In the genomic region with DNA sequence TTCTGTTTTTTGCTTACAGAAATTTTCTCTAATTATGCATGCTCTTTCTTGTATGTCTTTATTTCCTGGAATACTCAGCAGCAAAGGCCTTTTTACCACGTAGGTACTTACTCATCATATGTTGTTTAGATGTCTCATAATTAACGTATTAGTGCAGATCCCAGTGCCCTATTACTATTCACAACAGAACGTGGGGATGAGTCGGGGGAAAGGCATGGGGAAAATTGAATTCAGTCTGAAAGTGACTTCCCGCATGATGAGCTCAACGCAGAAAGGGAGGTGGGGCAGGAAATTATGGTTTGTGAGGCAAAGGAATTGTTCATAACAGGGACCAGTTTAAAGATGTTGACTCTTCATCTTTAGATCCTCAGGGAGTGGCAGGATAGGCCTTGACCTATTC, we compare ENCODE assay signal across 10 cellular contexts. TPM values are rescaled to one million over a fixed set of nuclear protein-coding genes. Genes with fewer than 3 reads are reported as not detected.
DNase-seq lines count a peak whose midpoint lies in the region; ATAC-seq and TF ChIP-seq lines count a peak whose summit lies in the region.
"Had no signal": no experiment of that assay in that cellular context is flagged by ENCODE, and none has a peak within 500 bp of the region (broad histone marks: within the 10 kb centered on the region; RNA-seq: fewer than 3 reads in every experiment).

No MANE protein-coding gene starts in this region.

- H3K4me3 ChIP-seq in BJ (ENCODE audit: low read depth, low read length), result no peak overlapping the region
- H3K4me3 ChIP-seq in choroid plexus epithelial cell (ENCODE audit: low read depth, low read length), result peak overlapping the region; percentile 34
- no peak overlapping the region for H3K4me3 ChIP-seq in mesendoderm (ENCODE audit: low read length)

- H3K36me3 Mint-ChIP-seq in stimulated activated naive B cell treated with anti-CD40 and anti-IgM and Interleukin-4, amounts not matched to agents 10 μg/mL and 1 μg/mL and 100 μg/mL, for 72 hours, result no peaks in the 10 kb centered on the region

- H3K56ac ChIP-seq in mesendoderm (ENCODE audit: low read length), result no peak overlapping the region

- CTCF ChIA-PET in BJ (lab: Yijun Ruan, JAX), result no interaction called here

- no peak overlapping the region for H2BK15ac ChIP-seq in mesendoderm (replicated peaks; ENCODE audit: low read depth)

- no peak overlapping the region for H3K4me3 Mint-ChIP-seq in stimulated activated naive B cell treated with anti-CD40 and anti-IgM and Interleukin-4, amounts not matched to agents 10 μg/mL and 1 μg/mL and 100 μg/mL, for 72 hours

- H3K4me2 ChIP-seq in mesendoderm (ENCODE audit: low read length), result no peak overlapping the region

- H3K79me1 ChIP-seq in mesendoderm (ENCODE audit: low read length), result no peaks in the 10 kb centered on the region

- H2BK120ac ChIP-seq in mesendoderm (ENCODE audit: low read depth, low read length), result no peak overlapping the region

- H3K18ac ChIP-seq in mesendoderm (ENCODE audit: low read length), result no peak overlapping the region

- H3K23ac ChIP-seq in mesendoderm (ENCODE audit: low read length), result no peak overlapping the region

- H3K27me3 ChIP-seq in BJ (ENCODE audit: control insufficient read depth, insufficient read depth, low read length), result no peaks in the 10 kb centered on the region
- no peaks in the 10 kb centered on the region for H3K27me3 ChIP-seq in mesendoderm (ENCODE audit: insufficient read depth, low read length, poor library complexity)

- no peak for ATAC-seq in stimulated activated naive B cell treated with anti-CD40 and anti-IgM and Interleukin-4, amounts not matched to agents 10 μg/mL and 1 μg/mL and 100 μg/mL, for 72 hours (replicated peaks)

- no peak overlapping the region for H3K4ac ChIP-seq in mesendoderm (ENCODE audit: low read depth, low read length)

- no peaks in the 10 kb centered on the region for H3K9me3 Mint-ChIP-seq in stimulated activated naive B cell treated with anti-CD40 and anti-IgM and Interleukin-4, amounts not matched to agents 10 μg/mL and 1 μg/mL and 100 μg/mL, for 72 hours

- H2AK5ac ChIP-seq in mesendoderm (ENCODE audit: low read length), result no peak overlapping the region

- no peaks in the 10 kb centered on the region for H3K36me3 ChIP-seq in BJ (ENCODE audit: control insufficient read depth, insufficient read depth, low read length)
- no peaks in the 10 kb centered on the region for H3K36me3 ChIP-seq in mesendoderm (ENCODE audit: control insufficient read depth, insufficient read depth, low read length)

- H3K79me2 ChIP-seq in mesendoderm (ENCODE audit: control insufficient read depth, insufficient read depth, low read length), result no peaks in the 10 kb centered on the region

- H3K9ac ChIP-seq in mesendoderm (ENCODE audit: low read length), result no peak overlapping the region

- no peak overlapping the region for H2BK5ac ChIP-seq in mesendoderm (ENCODE audit: low read length)

- no peaks in the 10 kb centered on the region for H3K27me3 Mint-ChIP-seq in stimulated activated naive B cell treated with anti-CD40 and anti-IgM and Interleukin-4, amounts not matched to agents 10 μg/mL and 1 μg/mL and 100 μg/mL, for 72 hours

- no peak for TF ChIP-seq CTCF in BJ (IDR thresholded peaks at IDR 0.05; ENCODE audit: insufficient read depth, low read depth, low read length)
- TF ChIP-seq CTCF in choroid plexus epithelial cell (conservative IDR thresholded peaks at IDR 0.05; ENCODE audit: low read depth, low read length), result no peak

- no peak overlapping the region for H3K27ac ChIP-seq in mesendoderm (ENCODE audit: low read depth, low read length)

- H3K4me1 Mint-ChIP-seq in stimulated activated naive B cell treated with anti-CD40 and anti-IgM and Interleukin-4, amounts not matched to agents 10 μg/mL and 1 μg/mL and 100 μg/mL, for 72 hours, result peaks cover 4 to 5% of the 10 kb centered on the region in 2 donors

- WGBS in mesendoderm (ENCODE audit: extremely low coverage, insufficient coverage, low lambda C conversion rate), result no CpG with 5 or more reads among the region's 6 CpGs

- H3K27ac Mint-ChIP-seq in stimulated activated naive B cell treated with anti-CD40 and anti-IgM and Interleukin-4, amounts not matched to agents 10 μg/mL and 1 μg/mL and 100 μg/mL, for 72 hours, result no peak overlapping the region

- H3K4me1 ChIP-seq in mesendoderm (ENCODE audit: control insufficient read depth, low read depth, low read length), result no peaks in the 10 kb centered on the region

- POLR2A ChIA-PET in BJ (lab: Charles Lee), result interaction anchor here (0.6 kb wide), 2 partner anchors 477 to 676 kb away, joined by 5 to 6 read pairs; no protein-coding TSS in a partner anchor

- no peak overlapping the region for H4K5ac ChIP-seq in mesendoderm (ENCODE audit: low read length)

- no peak overlapping the region for H4K8ac ChIP-seq in mesendoderm (ENCODE audit: low read depth, low read length)

- peak; percentile 89 for DNase-seq in BJ (ENCODE audit: low read depth)
- peak; percentile 15 for DNase-seq in NCI-H1694 (lab: John Stamatoyannopoulos, UW)
- DNase-seq in choroid plexus epithelial cell (ENCODE audit: low read depth), result peak; percentile 69
- peak; percentile 59 for DNase-seq in mesendoderm
- no peak for DNase-seq in SIG-M5 (lab: John Stamatoyannopoulos, UW)
- DNase-seq in UCSD-AML1 (lab: John Stamatoyannopoulos, UW; ENCODE audit: unreplicated experiment), result no peak
- no peak for DNase-seq in CD1c-positive myeloid dendritic cell (ENCODE audit: extremely low spot score)
- no peak for DNase-seq in stimulated activated naive B cell treated with anti-CD40 and anti-IgM and Interleukin-4, amounts not matched to agents 10 μg/mL and 1 μg/mL and 100 μg/mL, for 72 hours
- DNase-seq: NCI-H2171 treated with DMSO at 0.1 percent for 48 hours; stimulated activated CD8-positive, alpha-beta memory T cell treated with anti-CD3 and anti-CD28 coated beads, Interleukin-4, amount 100 ng/mL, for 48 hours had no signal

RNA-seq across cellular contexts. Expression of a gene that starts 1.9 kb away (rescaled TPM):
- polyA plus RNA-seq in BJ (2011; rRNA removed), result not detected in 2 replicates
- polyA minus RNA-seq in BJ (2011; rRNA and poly(A)+ RNA removed), result not detected in 2 replicates
- polyA plus RNA-seq in mesendoderm (2013, experiment 1 of 2), result 0.13 TPM
- polyA plus RNA-seq in mesendoderm (2013, experiment 2 of 2), result 0.28 TPM

Comparison
In these comparisons a context has a peak if more than half of its experiments do, and no peak if none do; other contexts are left out.
1. DNase-seq: peak in BJ (single experiment), NCI-H1694 (single experiment), choroid plexus epithelial cell (single experiment) and mesendoderm (single experiment); none in SIG-M5 (single experiment), UCSD-AML1 (single experiment), CD1c-positive myeloid dendritic cell (single experiment) and stimulated activated naive B cell treated with anti-CD40 and anti-IgM and Interleukin-4, amounts not matched to agents 10 μg/mL and 1 μg/mL and 100 μg/mL, for 72 hours (single experiment).